Comparison of ENCODE assay signal across 13 cellular contexts in genomic region chr11:67301313-67301921, GRCh38. TPM values are rescaled to one million over a fixed set of nuclear protein-coding genes. Genes with fewer than 3 reads are reported as not detected.
A peak's percentile ranks its signal among the peaks of the same experiment; 100 is the strongest.
DNase-seq lines count a peak whose midpoint lies in the region; ATAC-seq and TF ChIP-seq lines count a peak whose summit lies in the region.
"Had no signal": no experiment of that assay in that cellular context is flagged by ENCODE, and none has a peak within 500 bp of the region (broad histone marks: within the 10 kb centered on the region; RNA-seq: fewer than 3 reads in every experiment).

No MANE protein-coding gene starts in this region.

- H3K9me3 ChIP-seq in HCT116 (ENCODE audit: control insufficient read depth in 1 of 2, insufficient read depth in 1 of 2, low read depth in 1 of 2, low read length in 2 of 2) = 0 out of 4 replicates have a peak, but pooled peaks cover 0 to under 1% of the 10 kb centered on the region in 2 experiments
- H3K9me3 ChIP-seq in WERI-Rb-1 (ENCODE audit: severe bottlenecking) = no peaks in the 10 kb centered on the region
- H3K9me3 ChIP-seq in iPS-20b (ENCODE audit: insufficient read depth, low read depth, low read length) = 0 out of 2 replicates have a peak, but pooled peaks cover under 1% of the 10 kb centered on the region
- H3K9me3 ChIP-seq: HAP-1 had no signal

- H2AFZ ChIP-seq in HCT116 (ENCODE audit: low read depth, low read length, poor library complexity, severe bottlenecking) = no peak overlapping the region

- RAD21 ChIA-PET in HCT116 (lab: Charles Lee; ENCODE audit: low non-redundant PET in 1 of 2, low total read pairs in 2 of 2, uncharacterized antibody in 2 of 2, unreplicated experiment in 2 of 2) = no interaction called here

- no peaks in the 10 kb centered on the region for H3K9me2 ChIP-seq in HCT116 (ENCODE audit: insufficient read depth)

- H3K36me3 ChIP-seq in HCT116 (ENCODE audit: control insufficient read depth in 1 of 2, insufficient read depth in 2 of 2, low read length in 2 of 2) (0 out of 4 replicates have a peak, but pooled peaks cover 3 to 10% of the 10 kb centered on the region in 2 experiments), WERI-Rb-1 (peaks cover 29% of the 10 kb centered on the region), iPS-20b (ENCODE audit: insufficient read depth, low read depth, low read length) (peaks cover 9% of the 10 kb centered on the region)

- CTCF ChIA-PET in HCT116 (lab: Charles Lee) = no interaction called here

- DNase-seq in HCT116 (ENCODE audit: low read depth, low spot score) (no peak), WERI-Rb-1 (peak; percentile 10), sciatic nerve (ENCODE audit: low spot score) (peak; percentile 56), NCI-H187 (lab: John Stamatoyannopoulos, UW) (no peak), NCI-H748 treated with DMSO at 0.1 percent for 48 hours (lab: John Stamatoyannopoulos, UW) (no peak), activated gamma-delta T cell (lab: John Stamatoyannopoulos, UW) (no peak)
- DNase-seq: activated CD4-positive, CD25-positive, alpha-beta regulatory T cell; cortex of kidney; stimulated activated CD4-positive, alpha-beta T cell treated with anti-CD3 and anti-CD28 coated beads, Interleukin-4, amount 100 ng/mL, for 4 hours; stimulated activated naive B cell treated with anti-CD40 and anti-IgM and Interleukin-4, amounts not matched to agents 10 μg/mL and 1 μg/mL and 100 μg/mL, for 72 hours had no signal

- intact Hi-C loops in HCT116 (cut with micrococcal nuclease) (no loop called here), sciatic nerve (cut with DNase I) (no loop called here)

- TF ChIP-seq CTCF in HCT116 (IDR thresholded peaks at IDR 0.05 in 2 of 3, conservative IDR thresholded peaks at IDR 0.05 in 1 of 3; ENCODE audit: borderline replicate concordance in 1 of 3, insufficient read depth in 1 of 3, low read depth in 2 of 3, low read length in 2 of 3) (no peak), WERI-Rb-1 (IDR thresholded peaks at IDR 0.05; ENCODE audit: low read depth, low read length) (no peak)

- H3K4me2 ChIP-seq in HCT116 (ENCODE audit: low read length) = no peak overlapping the region

- H3K4me3 ChIP-seq in HCT116 (replicated peaks in 1 of 2; ENCODE audit: low read depth in 1 of 2, low read length in 2 of 2) = no peak overlapping the region
- H3K4me3 ChIP-seq in WERI-Rb-1 (ENCODE audit: low read depth, low read length) = peak overlapping the region; percentile 90; the same call in 1 of the 2 replicates
- H3K4me3 ChIP-seq in iPS-20b (ENCODE audit: low read length) = peak overlapping the region; percentile 72; the same call in 1 of the 2 replicates
- H3K4me3 ChIP-seq: HAP-1 had no signal

- H3K9ac ChIP-seq in HCT116 (ENCODE audit: low read length) (no peak overlapping the region), iPS-20b (ENCODE audit: low read depth, low read length) (peak overlapping the region; percentile 53; the same call in 1 of the 2 replicates)

- H3K27ac ChIP-seq in HCT116 (ENCODE audit: low read depth, low read length) = peak overlapping the region; percentile 85; the same call in 1 of the 2 replicates
- H3K27ac ChIP-seq in WERI-Rb-1 = peak overlapping the region; percentile 89
- no peak overlapping the region for H3K27ac ChIP-seq in iPS-20b (ENCODE audit: low read length)

- H3K79me2 ChIP-seq in HCT116 (ENCODE audit: insufficient read depth, low read length) = peaks cover 18% of the 10 kb centered on the region

- POLR2A ChIA-PET in HCT116 (lab: Charles Lee) = interaction anchor here (2.4 kb wide), 1 partner anchor 13 kb away, joined by 11 read pairs; the partner anchor contains the start of gene ANKRD13D

- H3K4me1 ChIP-seq in HCT116 (ENCODE audit: control insufficient read depth in 1 of 2, insufficient read depth in 2 of 2, low read length in 2 of 2) = peaks cover 21 to 25% of the 10 kb centered on the region in 2 experiments
- H3K4me1 ChIP-seq in iPS-20b (ENCODE audit: insufficient read depth, low read length) = peaks cover 9% of the 10 kb centered on the region

- ATAC-seq in HCT116 (no peak), sciatic nerve (no peak), GM19452 (IDR thresholded peaks at IDR 0.05; ENCODE audit: unreplicated experiment) (no peak)
- ATAC-seq: stimulated activated naive B cell treated with anti-CD40 and anti-IgM and Interleukin-4, amounts not matched to agents 10 μg/mL and 1 μg/mL and 100 μg/mL, for 72 hours had no signal

- no peak for TF ChIP-seq POLR2A in HCT116 (IDR thresholded peaks at IDR 0.05; ENCODE audit: borderline replicate concordance, extremely low read depth, insufficient read depth, insufficient read length)

- TF ChIP-seq RAD21 in HCT116 (IDR thresholded peaks at IDR 0.05; ENCODE audit: low read depth) = no peak

- H4K20me1 ChIP-seq in HCT116 (ENCODE audit: insufficient read depth) = no peaks in the 10 kb centered on the region

- no peaks in the 10 kb centered on the region for H3K27me3 ChIP-seq in HCT116 (ENCODE audit: insufficient read depth, low read length)
- no peaks in the 10 kb centered on the region for H3K27me3 ChIP-seq in WERI-Rb-1 (ENCODE audit: insufficient read depth, low read depth, severe bottlenecking)
- H3K27me3 ChIP-seq in iPS-20b (ENCODE audit: insufficient read depth, low read length) = peaks cover 13% of the 10 kb centered on the region; the same call in 1 of the 2 replicates

- BruUV-seq in HCT116 (replicated peaks; lab: Mats Ljungman, UMichigan) = no TSS peak

TF ChIP-seq in HCT116, 20 proteins besides CTCF, POLR2A, EP300 and RAD21:
- TF ChIP-seq ZBTB33 (IDR thresholded peaks at IDR 0.05; ENCODE audit: extremely low read depth, insufficient replicate concordance, low read length) (no peak), REST (IDR thresholded peaks at IDR 0.05; ENCODE audit: low read depth) (no peak), CEBPB (IDR thresholded peaks at IDR 0.05; ENCODE audit: low read depth) (no peak), SP1 (IDR thresholded peaks at IDR 0.05; ENCODE audit: low read depth) (no peak), ELF1 (IDR thresholded peaks at IDR 0.05; ENCODE audit: borderline replicate concordance, low read depth) (no peak), EZH2 (IDR thresholded peaks at IDR 0.05) (no peak), SIN3A (IDR thresholded peaks at IDR 0.05; ENCODE audit: low read depth) (no peak)

RNA-seq across cellular contexts. Expression of gene SSH3, which starts 1.9 kb away (rescaled TPM):
- total RNA-seq in HCT116 (2021; ENCODE audit: unreplicated experiment) (57.8 TPM), sciatic nerve (40.7 TPM)
- 49.4 and 55.1 TPM in 2 replicates for polyA plus RNA-seq in HCT116 (2012)

RNA-seq across cellular contexts. Expression of gene ANKRD13D, which starts 12.3 kb away (rescaled TPM):
- total RNA-seq in HCT116 (2021; ENCODE audit: unreplicated experiment) = 61.1 TPM
- 31.8 and 36.8 TPM in 2 replicates for polyA plus RNA-seq in HCT116 (2012)
- total RNA-seq in sciatic nerve = 69.7 TPM

RNA-seq across cellular contexts. Expression of gene GRK2, which starts 35.1 kb away (rescaled TPM):
- total RNA-seq in HCT116 (2021; ENCODE audit: unreplicated experiment) (83.0 TPM), sciatic nerve (61.7 TPM)
- 94.4 and 117 TPM in 2 replicates for polyA plus RNA-seq in HCT116 (2012)

RNA-seq across cellular contexts. Expression of gene POLD4, which starts 51.9 kb away (rescaled TPM):
- 44.2 TPM for total RNA-seq in HCT116 (2021; ENCODE audit: unreplicated experiment)
- polyA plus RNA-seq in HCT116 (2012) = 101 and 113 TPM in 2 replicates
- 43.5 TPM for total RNA-seq in sciatic nerve

Comparison
In these comparisons a context has a peak if more than half of its experiments do, and no peak if none do; other contexts are left out.
1. DNase-seq: peak in WERI-Rb-1 (single experiment) and sciatic nerve (single experiment); none in HCT116 (single experiment), NCI-H187 (0 of 2), NCI-H748 treated with DMSO at 0.1 percent for 48 hours (single experiment) and activated gamma-delta T cell (single experiment).
2. H3K4me3 ChIP-seq: peak in WERI-Rb-1 (single experiment) and iPS-20b (single experiment); none in HCT116 (0 of 2).